8 cellular contexts compared by ENCODE assay signal in the genomic region with DNA sequence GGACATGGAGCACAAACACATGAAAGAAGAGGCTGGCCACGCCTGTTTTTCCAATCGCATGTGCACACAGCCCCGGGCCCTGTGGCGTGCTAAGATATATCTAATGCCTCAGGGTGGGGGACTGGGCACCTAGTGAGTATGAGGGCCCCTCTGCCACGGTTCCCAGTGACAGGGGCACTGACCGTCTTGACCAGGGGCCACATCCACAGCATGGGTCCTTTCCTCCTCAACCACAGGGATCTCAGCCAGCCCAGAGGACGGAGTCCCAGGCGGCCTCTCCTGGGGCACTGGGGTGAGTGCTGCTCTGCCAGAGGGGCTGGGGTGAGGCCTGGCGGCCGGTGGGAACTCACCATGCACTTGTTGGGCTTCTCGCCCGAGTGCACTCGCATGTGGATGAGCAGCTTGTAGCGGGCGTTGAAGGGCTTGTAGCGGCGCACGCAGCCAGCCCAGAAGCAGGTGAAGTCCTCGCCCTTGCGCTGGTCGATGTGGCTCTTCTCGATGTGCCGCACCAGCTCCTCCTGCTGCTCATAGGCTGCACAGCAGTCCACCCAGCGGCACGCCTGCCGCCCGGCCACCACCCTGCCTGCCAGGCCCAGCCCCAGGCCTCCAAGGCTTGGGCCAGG.
DNase-seq lines count a peak whose midpoint lies in the region; ATAC-seq and TF ChIP-seq lines count a peak whose summit lies in the region.

No MANE protein-coding gene starts in this region.

- no peaks in the 10 kb centered on the region for H3K9me3 Mint-ChIP-seq in natural killer cell treated with Interleukin-12 subunit alpha and Interleukin-12 subunit beta and Interleukin-15 and Interleukin-18, amount 100 ng/mL, for 72 hours

- H3K27ac Mint-ChIP-seq in natural killer cell treated with Interleukin-12 subunit alpha and Interleukin-12 subunit beta and Interleukin-15 and Interleukin-18, amount 100 ng/mL, for 72 hours = no peak overlapping the region

- H3K4me1 Mint-ChIP-seq in natural killer cell treated with Interleukin-12 subunit alpha and Interleukin-12 subunit beta and Interleukin-15 and Interleukin-18, amount 100 ng/mL, for 72 hours (ENCODE audit: low read depth in 2 of 2) = peaks cover 0 to 3% of the 10 kb centered on the region in 2 donors

- no peak overlapping the region for H3K4me3 Mint-ChIP-seq in natural killer cell treated with Interleukin-12 subunit alpha and Interleukin-12 subunit beta and Interleukin-15 and Interleukin-18, amount 100 ng/mL, for 72 hours

- ATAC-seq in natural killer cell treated with Interleukin-12 subunit alpha and Interleukin-12 subunit beta and Interleukin-15 and Interleukin-18, amount 100 ng/mL, for 72 hours = peak in 1 of 2 donors; percentile 66

- H3K27me3 ChIP-seq in GM06990 (replicated peaks; ENCODE audit: control insufficient read depth, insufficient read depth, low read length) = peaks cover 1% of the 10 kb centered on the region; the same call in 1 of the 2 replicates

- H3K27me3 Mint-ChIP-seq in natural killer cell treated with Interleukin-12 subunit alpha and Interleukin-12 subunit beta and Interleukin-15 and Interleukin-18, amount 100 ng/mL, for 72 hours = peaks cover 10 to 17% of the 10 kb centered on the region in 2 donors

- TF ChIP-seq CTCF in GM06990 (IDR thresholded peaks at IDR 0.05; ENCODE audit: insufficient read depth, low read length, poor library complexity, severe bottlenecking) (peak; percentile 30), fibroblast of mammary gland (conservative IDR thresholded peaks at IDR 0.05; ENCODE audit: control insufficient read depth, insufficient read depth, low read depth, low read length) (peak; percentile 15)

- DNase-seq in GM06990 (ENCODE audit: extremely low read depth, insufficient read length) (no peak), NCI-H510A treated with DMSO at 0.1 percent for 48 hours (lab: John Stamatoyannopoulos, UW) (peak; percentile 88), fibroblast of mammary gland (ENCODE audit: low read depth) (no peak), activated gamma-delta T cell (lab: John Stamatoyannopoulos, UW) (no peak), GM19240 (ENCODE audit: insufficient read length, low spot score) (no peak), head of caudate nucleus (no peak)
- peak; percentile 52 for DNase-seq in natural killer cell treated with Interleukin-12 subunit alpha and Interleukin-12 subunit beta and Interleukin-15 and Interleukin-18, amount 100 ng/mL, for 72 hours (ENCODE audit: low spot score)
- DNase-seq in effector CD4-positive, alpha-beta T cell = no peak

- H3K4me3 ChIP-seq in GM06990 (replicated peaks; ENCODE audit: low read depth, low read length) (no peak overlapping the region), fibroblast of mammary gland (ENCODE audit: control insufficient read depth, low read depth, low read length) (no peak overlapping the region)

- intact Hi-C loops in head of caudate nucleus (cut with DNase I) = no loop called here

- no peaks in the 10 kb centered on the region for H3K36me3 ChIP-seq in GM06990 (ENCODE audit: control insufficient read depth, insufficient read depth, low read length)

- H3K36me3 Mint-ChIP-seq in natural killer cell treated with Interleukin-12 subunit alpha and Interleukin-12 subunit beta and Interleukin-15 and Interleukin-18, amount 100 ng/mL, for 72 hours = no peaks in the 10 kb centered on the region

Comparison
In these comparisons a context has a peak if more than half of its experiments do, and no peak if none do; other contexts are left out.
1. DNase-seq: peak in NCI-H510A treated with DMSO at 0.1 percent for 48 hours (single experiment) and natural killer cell treated with Interleukin-12 subunit alpha and Interleukin-12 subunit beta and Interleukin-15 and Interleukin-18, amount 100 ng/mL, for 72 hours (single experiment); none in GM06990 (single experiment), fibroblast of mammary gland (single experiment), activated gamma-delta T cell (single experiment), GM19240 (single experiment), effector CD4-positive, alpha-beta T cell (single experiment) and head of caudate nucleus (0 of 42).